In genomic region chr7:106153891-106154449, GRCh38 we compare ENCODE assay signal across 8 cellular contexts. TPM values are rescaled to one million over a fixed set of nuclear protein-coding genes. Genes with fewer than 3 reads are reported as not detected.
A peak's percentile ranks its signal among the peaks of the same experiment; 100 is the strongest.
DNase-seq lines count a peak whose midpoint lies in the region; ATAC-seq lines count a peak whose summit lies in the region.

No MANE protein-coding gene starts in this region.

- no peaks in the 10 kb centered on the region for H3K4me1 ChIP-seq in effector memory CD4-positive, alpha-beta T cell (ENCODE audit: control insufficient read depth, insufficient read depth, low read length, poor library complexity, severe bottlenecking)

- H3K27me3 ChIP-seq in effector memory CD4-positive, alpha-beta T cell (replicated peaks; ENCODE audit: control insufficient read depth, insufficient read depth, low read length, poor library complexity, severe bottlenecking), result peaks cover 3% of the 10 kb centered on the region

- H3K27ac ChIP-seq in effector memory CD4-positive, alpha-beta T cell (ENCODE audit: insufficient read depth, low read length, poor library complexity, severe bottlenecking), result no peak overlapping the region

- DNase-seq in AG20443 (ENCODE audit: low spot score) (peak; percentile 93), NCI-H82 (lab: John Stamatoyannopoulos, UW) (peak; percentile 88), mesenteric fat pad (ENCODE audit: low spot score) (peak; percentile 91)
- peak; percentile 42 to 58 for DNase-seq in activated CD8-positive, alpha-beta memory T cell treated with anti-CD3 and anti-CD28 coated beads for 1 hour (ENCODE audit: extremely low read depth in 1 of 2, low read depth in 1 of 2)
- peak; percentile 45 to 55 (median 54) for DNase-seq in effector memory CD4-positive, alpha-beta T cell
- DNase-seq in stimulated activated CD8-positive, alpha-beta memory T cell treated with anti-CD3 and anti-CD28 coated beads, Interleukin-15, amount 100 ng/mL, for 48 hours (ENCODE audit: low read depth in 2 of 2), result peak; percentile 36 to 51

- no peaks in the 10 kb centered on the region for H3K9me3 ChIP-seq in effector memory CD4-positive, alpha-beta T cell (ENCODE audit: control insufficient read depth, low read length)

- H3K4me3 ChIP-seq in effector memory CD4-positive, alpha-beta T cell (ENCODE audit: insufficient read depth, low read depth, low read length, poor library complexity, severe bottlenecking), result no peak overlapping the region

- no peaks in the 10 kb centered on the region for H3K36me3 ChIP-seq in effector memory CD4-positive, alpha-beta T cell (ENCODE audit: control insufficient read depth, insufficient read depth, low read length)

- ATAC-seq in GM19023 (IDR thresholded peaks at IDR 0.05; ENCODE audit: unreplicated experiment), result peak; percentile 81
- ATAC-seq in HG03558 (IDR thresholded peaks at IDR 0.05; ENCODE audit: extremely low read depth, unreplicated experiment), result peak; percentile 49

RNA-seq across cellular contexts. Expression of gene SYPL1, which starts 41.9 kb away (rescaled TPM):
- 70.8 TPM for total RNA-seq in mesenteric fat pad
